7 cellular contexts compared by ENCODE assay signal in the genomic region with DNA sequence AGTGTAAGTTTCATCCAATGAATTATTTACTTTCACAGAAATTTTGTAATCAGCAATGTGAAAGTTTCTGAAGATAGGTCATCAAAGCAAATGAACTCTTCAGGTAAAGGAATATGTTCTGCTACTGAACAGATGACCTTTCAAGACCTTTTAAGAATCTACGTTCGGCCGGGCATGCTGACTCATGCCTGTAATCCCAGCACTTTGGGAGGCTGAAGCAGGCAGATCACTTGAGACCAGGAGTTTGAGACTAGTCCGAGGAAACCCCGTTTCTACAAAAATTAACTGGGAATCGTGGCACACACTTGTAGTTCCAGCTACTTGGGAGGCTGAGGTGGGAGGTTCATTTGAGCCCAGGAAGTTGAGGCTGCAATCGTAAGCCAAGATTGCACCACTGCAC.
"Had no signal": no experiment of that assay in that cellular context is flagged by ENCODE, and none has a peak within 500 bp of the region (broad histone marks: within the 10 kb centered on the region; RNA-seq: fewer than 3 reads in every experiment).

No MANE protein-coding gene starts in this region.

- H3K4me3 ChIP-seq: GM23248, HAP-1, K562 had no signal

- H3K27ac ChIP-seq: GM23248 had no signal

- H3K9me3 ChIP-seq: HAP-1 had no signal

- H3K4me1 ChIP-seq: HAP-1 had no signal

- FAIRE-seq: HTR-8/SVneo, K562 had no signal

- DNase-seq: GM23248, GOT3, H7, IMR-90 had no signal

- ATAC-seq: K562 had no signal
